In the genomic region with DNA sequence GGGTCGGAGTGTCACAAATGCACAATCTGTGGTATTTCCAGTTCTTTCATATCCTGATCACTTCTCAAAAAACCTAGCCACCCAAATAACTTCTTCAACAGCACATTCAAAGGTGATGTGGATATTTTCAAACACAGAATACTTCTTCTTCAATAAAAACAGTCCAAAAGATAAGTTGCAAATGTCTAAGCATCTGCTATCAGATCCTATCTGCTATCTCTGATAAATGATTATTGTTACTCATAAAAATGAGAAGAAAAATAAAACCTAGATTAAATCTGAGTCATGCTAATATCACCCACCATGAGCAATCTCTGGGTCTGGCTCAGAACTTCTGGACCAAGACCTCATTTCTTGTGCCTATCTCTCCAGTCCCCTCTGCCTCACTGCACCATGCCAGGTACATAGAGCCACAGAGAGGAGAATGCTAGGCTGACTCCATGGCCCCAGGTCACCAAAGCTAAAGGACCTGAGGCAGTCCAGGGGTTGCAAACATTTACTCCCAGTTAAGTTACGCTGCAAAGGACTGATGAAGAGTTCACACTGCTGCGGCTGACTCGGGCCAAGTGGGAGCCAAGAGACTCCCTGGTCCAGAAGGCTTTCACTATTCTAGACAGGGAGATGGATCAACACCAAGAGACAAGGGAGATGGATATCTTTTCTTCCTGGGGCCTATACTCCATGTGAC, we compare ENCODE assay signal across 28 cellular contexts.
DNase-seq lines count a peak whose midpoint lies in the region; ATAC-seq, FAIRE-seq and TF ChIP-seq lines count a peak whose summit lies in the region.
"Had no signal": no experiment of that assay in that cellular context is flagged by ENCODE, and none has a peak within 500 bp of the region (broad histone marks: within the 10 kb centered on the region; RNA-seq: fewer than 3 reads in every experiment).

No MANE protein-coding gene starts in this region.

- ATAC-seq in K562, result no peak
- ATAC-seq in natural killer cell treated with Interleukin-12 subunit alpha and Interleukin-12 subunit beta and Interleukin-15 and Interleukin-18, amount 100 ng/mL, for 72 hours, result no peak
- ATAC-seq in activated T-cell treated with anti-CD3 and anti-CD28 coated beads, Interleukin-2, amount 50 U/mL, for 72 hours (replicated peaks in 1 of 2), result no peak
- ATAC-seq: activated naive CD8-positive, alpha-beta T cell treated with anti-CD3 and anti-CD28 coated beads, Interleukin-2, amount 50 U/mL, for 24 hours; stimulated activated naive CD8-positive, alpha-beta T cell treated with anti-CD3 and anti-CD28 coated beads, Interleukin-15, Interleukin-2, amounts not matched to agents 100 U/mL and 50 U/mL, for 24 hours had no signal

- H3K4me1 ChIP-seq in ACC112 (ENCODE audit: control insufficient read depth, insufficient read depth, low read length, unreplicated experiment), result peaks cover 33% of the 10 kb centered on the region
- H3K4me1 ChIP-seq in KMS-11 (ENCODE audit: low read depth, poor library complexity, severe bottlenecking), result peaks cover 23% of the 10 kb centered on the region
- peaks cover 20 to 26% of the 10 kb centered on the region in 2 experiments for H3K4me1 ChIP-seq in K562 (replicated peaks in 1 of 2; ENCODE audit: control insufficient read depth in 2 of 2, insufficient read depth in 2 of 2, low read length in 2 of 2)

- no peak overlapping the region for H2AFZ ChIP-seq in ACC112 (ENCODE audit: low read length, unreplicated experiment)
- no peak overlapping the region for H2AFZ ChIP-seq in KMS-11 (ENCODE audit: low read depth)
- H2AFZ ChIP-seq in K562 (ENCODE audit: low read depth, low read length), result no peak overlapping the region
- H2AFZ ChIP-seq: PC-9 had no signal

- TF ChIP-seq RAD21 in K562 (CRISPR knock-in tag; conservative IDR thresholded peaks at IDR 0.05 in 1 of 2, IDR thresholded peaks at IDR 0.05 in 1 of 2), result no peak

- DNase-seq in K562 (ENCODE audit: extremely low read depth in 1 of 4, low spot score in 3 of 4) (no peak), activated gamma-delta T cell treated with Interleukin-2 at 50 U/mL for 16 hours (no peak), ecto neural progenitor cell (ENCODE audit: low spot score) (no peak)
- no peak for DNase-seq in natural killer cell treated with Interleukin-12 subunit alpha and Interleukin-12 subunit beta and Interleukin-15 and Interleukin-18, amount 100 ng/mL, for 72 hours (ENCODE audit: low spot score)
- no peak for DNase-seq in activated T-cell treated with anti-CD3 and anti-CD28 coated beads, Interleukin-2, amount 50 U/mL, for 72 hours
- DNase-seq in activated CD4-positive, alpha-beta T cell treated with anti-CD3 and anti-CD28 coated beads for 48 hours, result no peak
- DNase-seq: activated CD4-positive, alpha-beta T cell treated with anti-CD3 and anti-CD28 coated beads, Interleukin-2, amount 10 ng/mL, durations not matched to agents 24 days and 14 days; activated CD8-positive, alpha-beta memory T cell treated with anti-CD3 and anti-CD28 coated beads for 24 hours; activated naive CD8-positive, alpha-beta T cell treated with anti-CD3 and anti-CD28 coated beads, Interleukin-2, amount 50 U/mL, for 24 hours; DMS153; KBM-7; mammary epithelial cell; NCI-H1417; NCI-H2081; NCI-H2227 treated with DMSO at 0.1 percent for 48 hours; NCI-H526; NK-92 treated with Interleukin-12 subunit alpha and Interleukin-12 subunit beta, amount 100 ng/mL, for 24 hours; PC-9; Right ventricle myocardium superior; stimulated activated CD4-positive, alpha-beta T cell treated with anti-CD3 and anti-CD28 coated beads, Interleukin-2, amount 100 ng/mL, for 24 hours; stimulated activated naive CD8-positive, alpha-beta T cell treated with anti-CD3 and anti-CD28 coated beads, Interleukin-15, Interleukin-2, amounts not matched to agents 100 U/mL and 50 U/mL, for 24 hours had no signal

- no peak for TF ChIP-seq EP300 in K562 (IDR thresholded peaks at IDR 0.05; ENCODE audit: low read length)

- H3K27me3 Mint-ChIP-seq in natural killer cell treated with Interleukin-12 subunit alpha and Interleukin-12 subunit beta and Interleukin-15 and Interleukin-18, amount 100 ng/mL, for 72 hours, result no peaks in the 10 kb centered on the region
- H3K27me3 Mint-ChIP-seq in activated T-cell treated with anti-CD3 and anti-CD28 coated beads, Interleukin-2, amount 50 U/mL, for 72 hours (ENCODE audit: low read depth), result peaks cover 69% of the 10 kb centered on the region
- H3K27me3 Mint-ChIP-seq: brain had no signal

- peak overlapping the region; percentile 58 for H3K4me2 ChIP-seq in KMS-11
- H3K4me2 ChIP-seq in K562 (ENCODE audit: insufficient read depth, low read length), result no peak overlapping the region
- H3K4me2 ChIP-seq: PC-9 had no signal

- CTCF ChIA-PET in K562 (lab: Yijun Ruan, JAX; ENCODE audit: low intra/inter-chr PET ratio), result no interaction called here

- no peak for TF ChIP-seq CTCF in KMS-11 (conservative IDR thresholded peaks at IDR 0.05; ENCODE audit: low read depth, low read length)
- no peak for TF ChIP-seq CTCF in K562 (IDR thresholded peaks at IDR 0.05 in 2 of 3, conservative IDR thresholded peaks at IDR 0.05 in 1 of 3; ENCODE audit: insufficient read depth in 2 of 3, low read depth in 1 of 3, low read length in 3 of 3)

- WGBS in K562 (ENCODE audit: insufficient coverage, low coverage, missing lambda C conversion rate), result 95% methylated on average over 4 of the region's 4 CpGs

- no peaks in the 10 kb centered on the region for H3K36me3 Mint-ChIP-seq in natural killer cell treated with Interleukin-12 subunit alpha and Interleukin-12 subunit beta and Interleukin-15 and Interleukin-18, amount 100 ng/mL, for 72 hours
- no peaks in the 10 kb centered on the region for H3K36me3 Mint-ChIP-seq in activated T-cell treated with anti-CD3 and anti-CD28 coated beads, Interleukin-2, amount 50 U/mL, for 72 hours (ENCODE audit: insufficient read depth in 2 of 2)

- POLR2A ChIA-PET in K562 (lab: Yijun Ruan, JAX), result no interaction called here

- H3K9me3 ChIP-seq in K562 (replicated peaks; ENCODE audit: control insufficient read depth, insufficient read depth, low read depth, low read length), result no peaks in the 10 kb centered on the region
- H3K9me3 ChIP-seq: vagina had no signal

- intact Hi-C loops in K562 (cut with micrococcal nuclease), result no loop called here

- no peak for FAIRE-seq in K562 (lab: Jason Lieb, UNC)
- FAIRE-seq: GM12892, HTR-8/SVneo had no signal

- peak overlapping the region; percentile 21; the same call in 1 of the 2 replicates for H3K27ac ChIP-seq in ACC112 (ENCODE audit: low read depth, low read length)
- no peak overlapping the region for H3K27ac ChIP-seq in KMS-11
- H3K27ac ChIP-seq in K562 (ENCODE audit: extremely low read depth, low read depth, low read length), result no peak overlapping the region
- H3K27ac ChIP-seq: PC-9, vagina had no signal

- no peaks in the 10 kb centered on the region for H3K9me1 ChIP-seq in K562 (ENCODE audit: control insufficient read depth, insufficient read depth, low read length)

- peak overlapping the region; percentile 71 to 91 for H3K27ac Mint-ChIP-seq in natural killer cell treated with Interleukin-12 subunit alpha and Interleukin-12 subunit beta and Interleukin-15 and Interleukin-18, amount 100 ng/mL, for 72 hours
- no peak overlapping the region for H3K27ac Mint-ChIP-seq in activated T-cell treated with anti-CD3 and anti-CD28 coated beads, Interleukin-2, amount 50 U/mL, for 72 hours
- H3K27ac Mint-ChIP-seq: activated CD4-positive, alpha-beta T cell treated with anti-CD3 and anti-CD28 coated beads, Interleukin-2, amount 10 ng/mL, durations not matched to agents 24 days and 14 days; T-helper 2 cell treated with Interferon-gamma antibody and Interleukin-4, amounts not matched to agents 5 μg/mL and 100 μg/mL, for 36 hours had no signal

- peaks cover 41 to 42% of the 10 kb centered on the region in 2 donors for H3K4me1 Mint-ChIP-seq in natural killer cell treated with Interleukin-12 subunit alpha and Interleukin-12 subunit beta and Interleukin-15 and Interleukin-18, amount 100 ng/mL, for 72 hours (ENCODE audit: low read depth in 2 of 2)
- H3K4me1 Mint-ChIP-seq in activated T-cell treated with anti-CD3 and anti-CD28 coated beads, Interleukin-2, amount 50 U/mL, for 72 hours (ENCODE audit: low read depth), result peaks cover 29% of the 10 kb centered on the region

- in situ Hi-C loops in K562 (cut with MboI), result no loop called here

- H3K4me3 Mint-ChIP-seq in natural killer cell treated with Interleukin-12 subunit alpha and Interleukin-12 subunit beta and Interleukin-15 and Interleukin-18, amount 100 ng/mL, for 72 hours, result peak overlapping the region; percentile 77
- H3K4me3 Mint-ChIP-seq in activated T-cell treated with anti-CD3 and anti-CD28 coated beads, Interleukin-2, amount 50 U/mL, for 72 hours, result no peak overlapping the region
- H3K4me3 Mint-ChIP-seq: activated CD4-positive, alpha-beta T cell treated with anti-CD3 and anti-CD28 coated beads, Interleukin-2, amount 10 ng/mL, durations not matched to agents 24 days and 14 days; activated naive CD8-positive, alpha-beta T cell treated with anti-CD3 and anti-CD28 coated beads, Interleukin-2, amount 50 U/mL, for 24 hours; brain; T-helper 2 cell treated with Interferon-gamma antibody and Interleukin-4, amounts not matched to agents 5 μg/mL and 100 μg/mL, for 36 hours had no signal

- no peaks in the 10 kb centered on the region for H3K9me3 Mint-ChIP-seq in natural killer cell treated with Interleukin-12 subunit alpha and Interleukin-12 subunit beta and Interleukin-15 and Interleukin-18, amount 100 ng/mL, for 72 hours
- no peaks in the 10 kb centered on the region for H3K9me3 Mint-ChIP-seq in activated T-cell treated with anti-CD3 and anti-CD28 coated beads, Interleukin-2, amount 50 U/mL, for 72 hours
- H3K9me3 Mint-ChIP-seq: activated CD4-positive, alpha-beta T cell treated with anti-CD3 and anti-CD28 coated beads, Interleukin-2, amount 10 ng/mL, durations not matched to agents 24 days and 14 days; activated naive CD8-positive, alpha-beta T cell treated with anti-CD3 and anti-CD28 coated beads, Interleukin-2, amount 50 U/mL, for 24 hours; brain; T-helper 2 cell treated with Interferon-gamma antibody and Interleukin-4, amounts not matched to agents 5 μg/mL and 100 μg/mL, for 36 hours had no signal

- H4K20me1 ChIP-seq in KMS-11 (ENCODE audit: insufficient read depth) (no peaks in the 10 kb centered on the region), K562 (replicated peaks; ENCODE audit: control insufficient read depth, insufficient read depth, low read length) (no peaks in the 10 kb centered on the region)

- H3K9ac ChIP-seq in KMS-11 (no peak overlapping the region), K562 (ENCODE audit: insufficient read depth in 1 of 2, low read depth in 2 of 2, low read length in 2 of 2) (no peak overlapping the region; a peak in 1 of 4 replicates)

- H3K4me3 ChIP-seq in ACC112 (ENCODE audit: low read depth, low read length), result no peak overlapping the region
- H3K4me3 ChIP-seq in KMS-11 (IDR thresholded peaks at IDR 0.05; ENCODE audit: insufficient read depth, low read depth, low read length), result no peak overlapping the region
- H3K4me3 ChIP-seq in K562, result no peak overlapping the region
- H3K4me3 ChIP-seq: PC-9, vagina had no signal

- H3K36me3 ChIP-seq in ACC112 (ENCODE audit: insufficient read depth, low read length) (no peaks in the 10 kb centered on the region), KMS-11 (ENCODE audit: insufficient read depth) (no peaks in the 10 kb centered on the region), K562 (ENCODE audit: control insufficient read depth, insufficient read depth, low read length) (peaks cover 6% of the 10 kb centered on the region; the same call in 1 of the 3 replicates)
- H3K36me3 ChIP-seq: vagina had no signal

- no peak for TF ChIP-seq POLR2A in K562 (conservative IDR thresholded peaks at IDR 0.05)

- H3K27me3 ChIP-seq in ACC112 (ENCODE audit: insufficient read depth, low read length) (no peaks in the 10 kb centered on the region), KMS-11 (ENCODE audit: insufficient read depth, low read depth) (no peaks in the 10 kb centered on the region), K562 (ENCODE audit: control insufficient read depth in 2 of 2, insufficient read depth in 2 of 2, low read length in 2 of 2) (no peaks in the 10 kb centered on the region)
- H3K27me3 ChIP-seq: vagina had no signal

- peaks cover 4% of the 10 kb centered on the region for H3K79me2 ChIP-seq in ACC112 (ENCODE audit: control insufficient read depth, insufficient read depth, low read length, unreplicated experiment)
- H3K79me2 ChIP-seq in KMS-11 (ENCODE audit: insufficient read depth, low read depth), result no peaks in the 10 kb centered on the region
- peaks cover 17% of the 10 kb centered on the region; the same call in 1 of the 3 replicates for H3K79me2 ChIP-seq in K562 (ENCODE audit: control insufficient read depth, insufficient read depth, low read length)

- no TSS peak for BruUV-seq in K562 (replicated peaks; lab: Mats Ljungman, UMichigan)
